In genomic region chr3:72538070-72538745, GRCh38 we compare ENCODE assay signal across 12 cellular contexts.
DNase-seq lines count a peak whose midpoint lies in the region; ATAC-seq, FAIRE-seq and TF ChIP-seq lines count a peak whose summit lies in the region.
"Had no signal": no experiment of that assay in that cellular context is flagged by ENCODE, and none has a peak within 500 bp of the region (broad histone marks: within the 10 kb centered on the region; RNA-seq: fewer than 3 reads in every experiment).

No MANE protein-coding gene starts in this region.

- H3K36me3 ChIP-seq in CD8-positive, alpha-beta T cell (ENCODE audit: insufficient read depth, low read length) = no peaks in the 10 kb centered on the region
- H3K36me3 ChIP-seq: sigmoid colon, SJSA1 had no signal

- ATAC-seq in GM18868 (IDR thresholded peaks at IDR 0.05; ENCODE audit: unreplicated experiment) (peak; percentile 62), HG02870 (IDR thresholded peaks at IDR 0.05; ENCODE audit: unreplicated experiment) (peak; percentile 61), GM21367 (IDR thresholded peaks at IDR 0.05; ENCODE audit: unreplicated experiment) (no peak)
- ATAC-seq in activated T-helper 17 cell treated with anti-CD3 and anti-CD28 coated beads, Interleukin-2, amount 50 U/mL, for 72 hours (replicated peaks) = peak; percentile 73
- ATAC-seq in CD8-positive, alpha-beta T cell = no peak
- ATAC-seq: body of pancreas, HepG2 had no signal

- no peaks in the 10 kb centered on the region for H3K36me3 Mint-ChIP-seq in activated T-helper 17 cell treated with anti-CD3 and anti-CD28 coated beads, Interleukin-2, amount 50 U/mL, for 72 hours (ENCODE audit: low read depth)
- no peaks in the 10 kb centered on the region for H3K36me3 Mint-ChIP-seq in CD8-positive, alpha-beta T cell

- TF ChIP-seq POLR2A in GM12891 (IDR thresholded peaks at IDR 0.05; ENCODE audit: low read depth, low read length) = no peak

- H3K27me3 Mint-ChIP-seq in activated T-helper 17 cell treated with anti-CD3 and anti-CD28 coated beads, Interleukin-2, amount 50 U/mL, for 72 hours = peaks cover 14% of the 10 kb centered on the region
- no peaks in the 10 kb centered on the region for H3K27me3 Mint-ChIP-seq in CD8-positive, alpha-beta T cell (ENCODE audit: low read depth)

- no peaks in the 10 kb centered on the region for H3K4me1 ChIP-seq in CD8-positive, alpha-beta T cell (ENCODE audit: insufficient read depth, low read length)
- H3K4me1 ChIP-seq: body of pancreas, sigmoid colon, SJSA1 had no signal

- DNase-seq in GM12891 (ENCODE audit: insufficient read length, low spot score) (no peak), NCI-H510A treated with DMSO at 0.1 percent for 48 hours (lab: John Stamatoyannopoulos, UW) (no peak), NCI-H1092 (lab: John Stamatoyannopoulos, UW) (no peak)
- DNase-seq in CD8-positive, alpha-beta T cell = no peak
- DNase-seq: body of pancreas, sigmoid colon had no signal

- TF ChIP-seq CTCF in CD8-positive, alpha-beta T cell (IDR thresholded peaks at IDR 0.05) = no peak

- intact Hi-C loops in CD8-positive, alpha-beta T cell (cut with DNase I, micrococcal nuclease) = no loop called here

- CTCF ChIA-PET in CD8-positive, alpha-beta T cell (lab: Charles Lee) = no interaction called here

- no peak overlapping the region for H3K27ac ChIP-seq in CD8-positive, alpha-beta T cell (ENCODE audit: low read depth, low read length)
- H3K27ac ChIP-seq: body of pancreas, sigmoid colon, SJSA1 had no signal

- no peaks in the 10 kb centered on the region for H3K9me3 ChIP-seq in CD8-positive, alpha-beta T cell (ENCODE audit: low read length)
- H3K9me3 ChIP-seq: body of pancreas, sigmoid colon, SJSA1 had no signal

- no peaks in the 10 kb centered on the region for H3K27me3 ChIP-seq in CD8-positive, alpha-beta T cell (ENCODE audit: insufficient read depth, low read length)
- H3K27me3 ChIP-seq: body of pancreas, sigmoid colon, SJSA1 had no signal

- FAIRE-seq in GM12891 (lab: Jason Lieb, UNC) = peak; percentile 91
- FAIRE-seq: HepG2 had no signal

- no peak overlapping the region for H3K27ac Mint-ChIP-seq in activated T-helper 17 cell treated with anti-CD3 and anti-CD28 coated beads, Interleukin-2, amount 50 U/mL, for 72 hours
- no peak overlapping the region for H3K27ac Mint-ChIP-seq in CD8-positive, alpha-beta T cell

- POLR2A ChIA-PET in CD8-positive, alpha-beta T cell (lab: Charles Lee) = no interaction called here

- H3K9me3 Mint-ChIP-seq in activated T-helper 17 cell treated with anti-CD3 and anti-CD28 coated beads, Interleukin-2, amount 50 U/mL, for 72 hours = peaks cover 11% of the 10 kb centered on the region
- no peaks in the 10 kb centered on the region for H3K9me3 Mint-ChIP-seq in CD8-positive, alpha-beta T cell

- H3K4me3 ChIP-seq in CD8-positive, alpha-beta T cell (ENCODE audit: low read depth, low read length) = no peak overlapping the region
- H3K4me3 ChIP-seq: body of pancreas, sigmoid colon, SJSA1 had no signal

- H3K4me1 Mint-ChIP-seq in activated T-helper 17 cell treated with anti-CD3 and anti-CD28 coated beads, Interleukin-2, amount 50 U/mL, for 72 hours = peaks cover 21% of the 10 kb centered on the region
- H3K4me1 Mint-ChIP-seq in CD8-positive, alpha-beta T cell (ENCODE audit: low read depth) = no peaks in the 10 kb centered on the region

- H3K4me3 Mint-ChIP-seq in activated T-helper 17 cell treated with anti-CD3 and anti-CD28 coated beads, Interleukin-2, amount 50 U/mL, for 72 hours = no peak overlapping the region
- H3K4me3 Mint-ChIP-seq in CD8-positive, alpha-beta T cell = no peak overlapping the region

TF ChIP-seq in GM12891, 5 proteins besides CTCF, POLR2A, EP300 and RAD21:
- TF ChIP-seq TAF1 (IDR thresholded peaks at IDR 0.05; ENCODE audit: low read depth, low read length) (no peak), SPI1 (IDR thresholded peaks at IDR 0.05; ENCODE audit: low read depth, low read length) (peak; percentile 69), POU2F2 (IDR thresholded peaks at IDR 0.05; ENCODE audit: low read depth, low read length) (peak; percentile 66; the same call in 1 of the 2 replicates)

Comparison
In these comparisons a context has a peak if more than half of its experiments do, and no peak if none do; other contexts are left out.
1. ATAC-seq: peak in GM18868 (single experiment), HG02870 (single experiment) and activated T-helper 17 cell treated with anti-CD3 and anti-CD28 coated beads, Interleukin-2, amount 50 U/mL, for 72 hours (single experiment); none in CD8-positive, alpha-beta T cell (single experiment) and GM21367 (single experiment).